17 cellular contexts compared by ENCODE assay signal in the genomic region with DNA sequence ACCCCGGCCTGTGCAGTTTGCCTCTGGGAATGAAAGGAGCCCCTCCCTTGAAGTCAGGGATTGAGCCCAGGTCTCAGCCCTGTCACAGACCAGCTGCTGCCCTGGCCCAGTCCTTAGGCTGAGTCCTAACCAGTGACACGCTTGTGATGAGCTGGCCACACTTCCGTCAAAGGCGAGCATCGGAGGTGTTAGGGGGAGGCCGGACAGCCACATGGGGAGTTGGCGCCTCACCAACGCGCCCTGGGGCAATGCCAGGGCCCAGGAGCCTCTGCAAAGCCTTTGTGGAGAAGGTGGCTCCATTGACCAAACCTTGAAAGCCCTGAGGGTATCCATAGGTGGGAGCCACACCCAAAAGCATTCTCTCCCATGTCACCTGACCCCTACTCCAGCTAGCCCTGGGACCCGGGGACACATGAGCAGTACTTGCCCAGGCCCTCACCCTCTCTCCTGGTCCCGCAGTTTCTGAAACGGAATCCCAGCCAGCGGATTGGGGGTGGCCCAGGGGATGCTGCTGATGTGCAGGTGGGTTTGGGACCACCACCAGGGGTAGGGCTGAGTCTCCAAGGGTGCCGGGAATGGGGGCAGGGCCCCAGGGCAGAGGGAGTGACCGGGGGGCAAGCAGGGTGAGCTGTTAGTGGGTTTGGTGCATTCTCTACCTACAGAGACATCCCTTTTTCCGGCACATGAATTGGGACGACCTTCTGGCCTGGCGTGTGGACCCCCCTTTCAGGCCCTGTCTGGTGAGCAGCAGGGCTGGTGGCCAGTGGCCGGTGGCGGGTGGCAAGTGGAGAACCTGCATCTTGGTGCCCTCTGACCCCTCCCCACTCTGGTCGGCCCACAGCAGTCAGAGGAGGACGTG. TPM values are rescaled to one million over a fixed set of nuclear protein-coding genes. Genes with fewer than 3 reads are reported as not detected.
A peak's percentile ranks its signal among the peaks of the same experiment; 100 is the strongest.
DNase-seq lines count a peak whose midpoint lies in the region; ATAC-seq and TF ChIP-seq lines count a peak whose summit lies in the region.
"Had no signal": no experiment of that assay in that cellular context is flagged by ENCODE, and none has a peak within 500 bp of the region (broad histone marks: within the 10 kb centered on the region; RNA-seq: fewer than 3 reads in every experiment).

No MANE protein-coding gene starts in this region.

- peak overlapping the region; percentile 94 for H3K27ac ChIP-seq in CD4-positive, alpha-beta T cell (ENCODE audit: low read depth, low read length)
- H3K27ac ChIP-seq in naive thymus-derived CD4-positive, alpha-beta T cell (ENCODE audit: low read depth, low read length) = peak overlapping the region; percentile 85

- peak overlapping the region; percentile 78 for H3K27ac Mint-ChIP-seq in CD4-positive, alpha-beta T cell
- H3K27ac Mint-ChIP-seq in activated CD8-positive, alpha-beta T cell treated with anti-CD3 and anti-CD28 coated beads for 36 hours = peak overlapping the region; percentile 86
- H3K27ac Mint-ChIP-seq in naive thymus-derived CD4-positive, alpha-beta T cell = peak overlapping the region in 8 of 9 donors; percentile 41 to 88 (median 72)
- H3K27ac Mint-ChIP-seq: nephron had no signal

- no peaks in the 10 kb centered on the region for H3K9me3 Mint-ChIP-seq in CD4-positive, alpha-beta T cell
- no peaks in the 10 kb centered on the region for H3K9me3 Mint-ChIP-seq in activated CD8-positive, alpha-beta T cell treated with anti-CD3 and anti-CD28 coated beads for 36 hours
- H3K9me3 Mint-ChIP-seq in naive thymus-derived CD4-positive, alpha-beta T cell = no peaks in the 10 kb centered on the region
- H3K9me3 Mint-ChIP-seq: nephron had no signal

- peak overlapping the region; percentile 66 for H3K4me3 Mint-ChIP-seq in CD4-positive, alpha-beta T cell
- peak overlapping the region; percentile 87 for H3K4me3 Mint-ChIP-seq in activated CD8-positive, alpha-beta T cell treated with anti-CD3 and anti-CD28 coated beads for 36 hours
- peak overlapping the region in 9 of 10 donors; percentile 39 to 99 (median 47) for H3K4me3 Mint-ChIP-seq in naive thymus-derived CD4-positive, alpha-beta T cell
- H3K4me3 Mint-ChIP-seq: nephron had no signal

- no peaks in the 10 kb centered on the region for H3K27me3 Mint-ChIP-seq in CD4-positive, alpha-beta T cell
- H3K27me3 Mint-ChIP-seq in activated CD8-positive, alpha-beta T cell treated with anti-CD3 and anti-CD28 coated beads for 36 hours = no peaks in the 10 kb centered on the region
- H3K27me3 Mint-ChIP-seq in naive thymus-derived CD4-positive, alpha-beta T cell = no peaks in the 10 kb centered on the region

- POLR2A ChIA-PET in CD4-positive, alpha-beta T cell (lab: Charles Lee) = interaction anchor here (0.8 to 17.7 kb wide), 12 partner anchors 9 to 82 kb away, joined by 3 to 411 read pairs (median 8); a partner anchor contains a TSS
- POLR2A ChIA-PET in activated CD8-positive, alpha-beta T cell treated with anti-CD3 and anti-CD28 coated beads for 36 hours (lab: Charles Lee) = interaction anchor here (2.4 to 10.8 kb wide), 6 partner anchors 13 to 51 kb away, joined by 7 to 178 read pairs (median 68); a partner anchor contains a TSS
- POLR2A ChIA-PET in naive thymus-derived CD4-positive, alpha-beta T cell (lab: Charles Lee) = interaction anchor here (0.8 to 31.8 kb wide), 8 partner anchors 9 to 50 kb away, joined by 3 to 1530 read pairs (median 40); a partner anchor contains a TSS

- no peaks in the 10 kb centered on the region for H3K9me3 ChIP-seq in CD4-positive, alpha-beta T cell (ENCODE audit: control insufficient read depth, low read length)
- no peaks in the 10 kb centered on the region for H3K9me3 ChIP-seq in naive thymus-derived CD4-positive, alpha-beta T cell (ENCODE audit: control insufficient read depth in 2 of 3, low read length in 3 of 3)
- H3K9me3 ChIP-seq: heart right ventricle had no signal

- TF ChIP-seq CTCF in CD4-positive, alpha-beta T cell (IDR thresholded peaks at IDR 0.05) = no peak
- no peak for TF ChIP-seq CTCF in activated CD8-positive, alpha-beta T cell treated with anti-CD3 and anti-CD28 coated beads for 36 hours (IDR thresholded peaks at IDR 0.05)

- peaks cover 67% of the 10 kb centered on the region for H3K36me3 Mint-ChIP-seq in CD4-positive, alpha-beta T cell (ENCODE audit: low read depth)
- H3K36me3 Mint-ChIP-seq in activated CD8-positive, alpha-beta T cell treated with anti-CD3 and anti-CD28 coated beads for 36 hours (ENCODE audit: low read depth) = peaks cover 54% of the 10 kb centered on the region
- peaks cover 0 to 35% (median 7%) of the 10 kb centered on the region in 5 donors for H3K36me3 Mint-ChIP-seq in naive thymus-derived CD4-positive, alpha-beta T cell

- ATAC-seq in CD4-positive, alpha-beta T cell (ENCODE audit: poor library complexity) = no peak
- ATAC-seq in activated CD8-positive, alpha-beta T cell treated with anti-CD3 and anti-CD28 coated beads for 36 hours = no peak
- no peak for ATAC-seq in naive thymus-derived CD4-positive, alpha-beta T cell
- ATAC-seq: left cardiac atrium, right cardiac atrium had no signal

- CTCF ChIA-PET in CD4-positive, alpha-beta T cell (lab: Charles Lee) = interaction anchor here (0.6 kb wide), 1 partner anchor 10 kb away, joined by 3 read pairs; no protein-coding TSS in a partner anchor
- CTCF ChIA-PET in activated CD8-positive, alpha-beta T cell treated with anti-CD3 and anti-CD28 coated beads for 36 hours (lab: Charles Lee) = interaction anchor here (1.0 kb wide), 1 partner anchor 10 kb away, joined by 3 read pairs; no protein-coding TSS in a partner anchor
- CTCF ChIA-PET in naive thymus-derived CD4-positive, alpha-beta T cell (lab: Charles Lee) = interaction anchor here (0.6 to 1.2 kb wide), 4 partner anchors 30 to 157 kb away, joined by 3 to 4 read pairs (median 4); a partner anchor contains a TSS

- DNase-seq in CD4-positive, alpha-beta T cell = peak in 1 of 10 experiments; percentile 37
- DNase-seq in activated CD8-positive, alpha-beta T cell treated with anti-CD3 and anti-CD28 coated beads for 36 hours = peak; percentile 57
- no peak for DNase-seq in naive thymus-derived CD4-positive, alpha-beta T cell
- DNase-seq in NCI-H1417 treated with DMSO at 0.1 percent for 48 hours (lab: John Stamatoyannopoulos, UW) = no peak
- DNase-seq in NCI-H2227 treated with DMSO at 0.1 percent for 48 hours (lab: John Stamatoyannopoulos, UW) = no peak
- DNase-seq in activated effector memory CD4-positive, alpha-beta T cell treated with Interleukin-2 at 50 U/mL for 16 hours = no peak
- DNase-seq in A172 (ENCODE audit: low spot score) = no peak
- DNase-seq: central memory CD4-positive, alpha-beta T cell; heart right ventricle; left cardiac atrium; NCI-H1105 treated with DMSO at 0.1 percent for 48 hours; NCI-H524 treated with DMSO at 0.1 percent for 48 hours; Right ventricle myocardium superior had no signal

- peak overlapping the region; percentile 41 for H3K4me3 ChIP-seq in naive thymus-derived CD4-positive, alpha-beta T cell (ENCODE audit: low read length)
- H3K4me3 ChIP-seq: heart right ventricle had no signal

- no peaks in the 10 kb centered on the region for H3K27me3 ChIP-seq in CD4-positive, alpha-beta T cell (ENCODE audit: control insufficient read depth, insufficient read depth, low read length)
- no peaks in the 10 kb centered on the region for H3K27me3 ChIP-seq in naive thymus-derived CD4-positive, alpha-beta T cell (ENCODE audit: control insufficient read depth in 2 of 2, insufficient read depth in 2 of 2, low read length in 2 of 2)
- H3K27me3 ChIP-seq: heart right ventricle had no signal

- TF ChIP-seq POLR2A in GM15510 (IDR thresholded peaks at IDR 0.05; ENCODE audit: borderline replicate concordance, extremely low read depth, insufficient read length) = peak; percentile 18

- peaks cover 39 to 61% of the 10 kb centered on the region in 2 donors for H3K4me1 ChIP-seq in naive thymus-derived CD4-positive, alpha-beta T cell (ENCODE audit: control insufficient read depth in 2 of 2, insufficient read depth in 2 of 2, low read length in 2 of 2)

- peaks cover 47% of the 10 kb centered on the region for H3K4me1 Mint-ChIP-seq in CD4-positive, alpha-beta T cell (ENCODE audit: low read depth)
- peaks cover 39% of the 10 kb centered on the region for H3K4me1 Mint-ChIP-seq in activated CD8-positive, alpha-beta T cell treated with anti-CD3 and anti-CD28 coated beads for 36 hours (ENCODE audit: low read depth)
- H3K4me1 Mint-ChIP-seq in naive thymus-derived CD4-positive, alpha-beta T cell = peaks cover 24 to 71% (median 42%) of the 10 kb centered on the region in 7 donors

- intact Hi-C loops in CD4-positive, alpha-beta T cell (cut with DNase I, micrococcal nuclease) = loop anchor here in 1 of 2 experiments (2.0 kb wide), 1 partner anchor 27 kb away; no protein-coding TSS in a partner anchor
- intact Hi-C loops in activated CD8-positive, alpha-beta T cell treated with anti-CD3 and anti-CD28 coated beads for 36 hours (cut with micrococcal nuclease) = no loop called here
- intact Hi-C loops in naive thymus-derived CD4-positive, alpha-beta T cell (cut with micrococcal nuclease) = no loop called here

- H3K36me3 ChIP-seq in naive thymus-derived CD4-positive, alpha-beta T cell (ENCODE audit: control insufficient read depth in 2 of 3, insufficient read depth in 3 of 3, low read length in 3 of 3) = peaks cover 0 to 59% (median 19%) of the 10 kb centered on the region in 3 experiments

RNA-seq across cellular contexts. Expression of a gene that starts 3.7 kb away (rescaled TPM):
- total RNA-seq in CD4-positive, alpha-beta T cell = 100 to 1,000 TPM; 129 to 134 TPM
- total RNA-seq in activated CD8-positive, alpha-beta T cell treated with anti-CD3 and anti-CD28 coated beads for 36 hours = 100 to 1,000 TPM; 107 to 114 TPM
- total RNA-seq in naive thymus-derived CD4-positive, alpha-beta T cell = 100 to 1,000 TPM; 134 to 357 (median 194) TPM
- 100 to 1,000 TPM; 498 to 670 TPM for polyA plus RNA-seq in naive thymus-derived CD4-positive, alpha-beta T cell
- total RNA-seq in A172 (2014; rRNA removed; shearing (Covaris generic)) = 1.5 and 2.3 TPM in 2 replicates

RNA-seq across cellular contexts. Expression of a gene that starts 5.5 kb away (rescaled TPM):
- total RNA-seq in CD4-positive, alpha-beta T cell = 10 to 100 TPM; 69.3 to 72.0 TPM
- total RNA-seq in activated CD8-positive, alpha-beta T cell treated with anti-CD3 and anti-CD28 coated beads for 36 hours = 10 to 100 TPM; 54.8 to 57.4 TPM
- total RNA-seq in naive thymus-derived CD4-positive, alpha-beta T cell = 10 to 100 TPM; 61.9 to 83.9 (median 77.7) TPM
- 10 to 100 TPM; 45.2 to 46.6 TPM for polyA plus RNA-seq in naive thymus-derived CD4-positive, alpha-beta T cell
- 83.6 and 89.8 TPM in 2 replicates for total RNA-seq in A172 (2014; rRNA removed; shearing (Covaris generic))

RNA-seq across cellular contexts. Expression of a gene that starts 9.5 kb away (rescaled TPM):
- 10 to 100 TPM; 25.8 to 30.2 TPM for total RNA-seq in CD4-positive, alpha-beta T cell
- total RNA-seq in activated CD8-positive, alpha-beta T cell treated with anti-CD3 and anti-CD28 coated beads for 36 hours = 100 to 1,000 TPM; 254 to 276 TPM
- total RNA-seq in naive thymus-derived CD4-positive, alpha-beta T cell = 100 to 1,000 TPM in 1 of 5 experiments, 10 to 100 TPM in 4; 15.6 to 311 (median 28.5) TPM
- 10 to 100 TPM; 21.3 to 40.8 TPM for polyA plus RNA-seq in naive thymus-derived CD4-positive, alpha-beta T cell
- total RNA-seq in A172 (2014; rRNA removed; shearing (Covaris generic)) = 108 and 116 TPM in 2 replicates

RNA-seq across cellular contexts. Expression of a gene that starts 18.3 kb away (rescaled TPM):
- 1 to 10 TPM; 9.9 to 10.0 TPM for total RNA-seq in CD4-positive, alpha-beta T cell
- total RNA-seq in activated CD8-positive, alpha-beta T cell treated with anti-CD3 and anti-CD28 coated beads for 36 hours = 1 to 10 TPM; 6.2 to 6.9 TPM
- 10 to 100 TPM in 2 of 5 experiments, 1 to 10 TPM in 2, under 1 TPM in 1; 0.53 to 14.2 (median 5.1) TPM for total RNA-seq in naive thymus-derived CD4-positive, alpha-beta T cell
- polyA plus RNA-seq in naive thymus-derived CD4-positive, alpha-beta T cell = 1 to 10 TPM in 1 of 2 donors, under 1 TPM in 1; 0.97 to 1.4 TPM
- total RNA-seq in A172 (2014; rRNA removed; shearing (Covaris generic)) = 0.05 TPM in 1 of 2 replicates, not detected in the other

RNA-seq across cellular contexts. Expression of a gene that starts 18.8 kb away (rescaled TPM):
- not detected for total RNA-seq in CD4-positive, alpha-beta T cell
- not detected for total RNA-seq in activated CD8-positive, alpha-beta T cell treated with anti-CD3 and anti-CD28 coated beads for 36 hours
- not detected for total RNA-seq in naive thymus-derived CD4-positive, alpha-beta T cell
- 1 to 10 TPM; 1.4 to 1.5 TPM for polyA plus RNA-seq in naive thymus-derived CD4-positive, alpha-beta T cell
- not detected in 2 replicates for total RNA-seq in A172 (2014; rRNA removed; shearing (Covaris generic))
- total RNA-seq: heart right ventricle, left cardiac atrium, right cardiac atrium, Right ventricle myocardium superior, subcutaneous adipose tissue had no signal
- polyA plus RNA-seq: heart right ventricle, right cardiac atrium had no signal

Comparison
In these comparisons a context has a peak if more than half of its experiments do, and no peak if none do; other contexts are left out.
1. RNA of a gene that starts 3.7 kb away (total RNA-seq): 134 to 357 TPM in naive thymus-derived CD4-positive, alpha-beta T cell, 129 to 134 TPM in CD4-positive, alpha-beta T cell and 107 to 114 TPM in activated CD8-positive, alpha-beta T cell treated with anti-CD3 and anti-CD28 coated beads for 36 hours; 1.5 to 2.3 TPM in A172; every median in the first group is over 10 times any median in the second.
2. Peak in every context shown above with its lines, with median percentiles within 50 percentile points of each other: H3K27ac Mint-ChIP-seq and H3K4me3 Mint-ChIP-seq.